Comparison of ENCODE assay signal across 16 cellular contexts in genomic region chr9:23769307-23769935, GRCh38. TPM values are rescaled to one million over a fixed set of nuclear protein-coding genes. Genes with fewer than 3 reads are reported as not detected.
DNase-seq lines count a peak whose midpoint lies in the region; ATAC-seq and TF ChIP-seq lines count a peak whose summit lies in the region.
"Had no signal": no experiment of that assay in that cellular context is flagged by ENCODE, and none has a peak within 500 bp of the region (broad histone marks: within the 10 kb centered on the region; RNA-seq: fewer than 3 reads in every experiment).

No MANE protein-coding gene starts in this region.

- H2AK5ac ChIP-seq in H9 (ENCODE audit: insufficient read length, low read length), result no peak overlapping the region

- no peak for ATAC-seq in Right ventricle myocardium inferior
- ATAC-seq: activated T-helper 17 cell treated with anti-CD3 and anti-CD28 coated beads, Interleukin-2, amount 50 U/mL, for 72 hours; stimulated activated naive CD8-positive, alpha-beta T cell treated with anti-CD3 and anti-CD28 coated beads, Interleukin-15, amount 100 ng/mL, for 72 hours had no signal

- H2BK20ac ChIP-seq in H9 (ENCODE audit: low read depth, low read length, poor library complexity, severe bottlenecking), result no peak overlapping the region

- H3K9me3 ChIP-seq in GM23248 (ENCODE audit: low read depth) (no peaks in the 10 kb centered on the region), SJSA1 (replicated peaks) (no peaks in the 10 kb centered on the region), H9 (ENCODE audit: control insufficient read depth, low read depth, low read length) (no peaks in the 10 kb centered on the region)

- peaks cover 4 to 13% (median 12%) of the 10 kb centered on the region in 3 experiments; a peak in 6 of 7 replicates for H3K36me3 Mint-ChIP-seq in H9 (ENCODE audit: insufficient read depth in 1 of 3, low read depth in 3 of 3)

- no peak overlapping the region for H3K4me2 ChIP-seq in GM23248 (ENCODE audit: unreplicated experiment)
- H3K4me2 ChIP-seq in H9 (ENCODE audit: insufficient read depth, insufficient read length, low read length), result no peak overlapping the region

- H3K4me3 ChIP-seq in GM23248, result no peak overlapping the region
- no peak overlapping the region for H3K4me3 ChIP-seq in SJSA1
- H3K4me3 ChIP-seq in skeletal muscle cell (ENCODE audit: low read depth, low read length), result no peak overlapping the region
- H3K4me3 ChIP-seq: cardiac muscle cell had no signal

- H4K8ac ChIP-seq in H9 (replicated peaks; ENCODE audit: insufficient read length, low read depth, low read length), result no peak overlapping the region

- TF ChIP-seq CTCF in H9 (conservative IDR thresholded peaks at IDR 0.05), result no peak

- no peaks in the 10 kb centered on the region for H3K23me2 ChIP-seq in H9 (ENCODE audit: insufficient read length, low read depth, low read length, poor library complexity, severe bottlenecking)

- in situ Hi-C loops in GM23248 (cut with MboI), result no loop called here

- no peak overlapping the region for H2BK5ac ChIP-seq in H9 (ENCODE audit: insufficient read length, low read length)

- H3K23ac ChIP-seq in H9 (ENCODE audit: insufficient read length, low read depth, low read length), result no peak overlapping the region

- no peaks in the 10 kb centered on the region for H3K79me1 ChIP-seq in H9 (ENCODE audit: insufficient read depth, low read depth, low read length, poor library complexity, severe bottlenecking)

- H3K27ac ChIP-seq in GM23248 (0 out of 2 replicates have a peak overlapping the region, but pooled peaks have one; percentile 18), SJSA1 (peak overlapping the region; percentile 37), H9 (ENCODE audit: insufficient read length, low read depth, low read length) (no peak overlapping the region)
- H3K27ac ChIP-seq: cardiac muscle cell had no signal

- H4K20me1 ChIP-seq in GM23248 (ENCODE audit: insufficient read depth), result no peaks in the 10 kb centered on the region
- H4K20me1 ChIP-seq in H9 (ENCODE audit: control insufficient read depth, insufficient read depth, insufficient read length), result no peaks in the 10 kb centered on the region

- no peaks in the 10 kb centered on the region for H3K27me3 Mint-ChIP-seq in H9 (ENCODE audit: low read depth)
- H3K27me3 Mint-ChIP-seq: activated T-helper 17 cell treated with anti-CD3 and anti-CD28 coated beads, Interleukin-2, amount 50 U/mL, for 72 hours; stimulated activated naive CD8-positive, alpha-beta T cell treated with anti-CD3 and anti-CD28 coated beads, Interleukin-15, amount 100 ng/mL, for 72 hours had no signal

- H3K79me2 ChIP-seq in GM23248 (ENCODE audit: insufficient read depth), result no peaks in the 10 kb centered on the region
- H3K79me2 ChIP-seq in H9 (ENCODE audit: insufficient read depth, low read length), result peaks cover 45% of the 10 kb centered on the region; the same call in 1 of the 2 replicates

- H3K4me1 Mint-ChIP-seq in H9, result peaks cover 71 to 72% of the 10 kb centered on the region in 2 experiments
- H3K4me1 Mint-ChIP-seq: activated T-helper 17 cell treated with anti-CD3 and anti-CD28 coated beads, Interleukin-2, amount 50 U/mL, for 72 hours; stimulated activated naive CD8-positive, alpha-beta T cell treated with anti-CD3 and anti-CD28 coated beads, Interleukin-15, amount 100 ng/mL, for 72 hours had no signal

- no peaks in the 10 kb centered on the region for H3K9me2 ChIP-seq in GM23248 (ENCODE audit: insufficient read depth)

- H2BK12ac ChIP-seq in H9 (ENCODE audit: insufficient read length, low read depth, low read length), result no peak overlapping the region

- no peak overlapping the region for H3K4ac ChIP-seq in H9 (ENCODE audit: low read depth, low read length)

- peak overlapping the region in 1 of 3 experiments; percentile 56; a peak in 3 of 7 replicates for H3K27ac Mint-ChIP-seq in H9
- H3K27ac Mint-ChIP-seq: activated T-helper 17 cell treated with anti-CD3 and anti-CD28 coated beads, Interleukin-2, amount 50 U/mL, for 72 hours; stimulated activated naive CD8-positive, alpha-beta T cell treated with anti-CD3 and anti-CD28 coated beads, Interleukin-15, amount 100 ng/mL, for 72 hours; T-helper 1 cell treated with Interleukin-12 subunit alpha and Interleukin-12 subunit beta and Interleukin-4 antibody, amounts not matched to agents 30 μg/mL and 1 μg/mL, for 36 hours had no signal

- H2BK15ac ChIP-seq in H9 (ENCODE audit: low read depth, low read length), result no peak overlapping the region

- no peaks in the 10 kb centered on the region for H3K9me3 Mint-ChIP-seq in H9

- intact Hi-C loops in Right ventricle myocardium inferior (cut with DNase I), result loop anchor here (10.0 kb wide), 1 partner anchor 295 kb away; no protein-coding TSS in a partner anchor

- 6% methylated on average over 7 of the region's 7 CpGs for WGBS in GM23248 (ENCODE audit: low coverage in 1 of 2, low lambda C conversion rate in 2 of 2, missing lambda C conversion rate in 2 of 2), 2 experiments
- no CpG with 5 or more reads among the region's 7 CpGs for WGBS in H9 (ENCODE audit: extremely low coverage, insufficient read length, low lambda C conversion rate)

- H3K56ac ChIP-seq in H9 (ENCODE audit: insufficient read length, low read depth, low read length), result no peak overlapping the region

- H3K36me3 ChIP-seq in GM23248 (ENCODE audit: low read depth) (no peaks in the 10 kb centered on the region), SJSA1 (no peaks in the 10 kb centered on the region)
- H3K36me3 ChIP-seq: cardiac muscle cell had no signal

- DNase-seq in GM23248, result peak; percentile 63
- peak; percentile 64 to 72 for DNase-seq in SJSA1 (ENCODE audit: low read depth in 1 of 2, low spot score in 2 of 2)
- peak; percentile 3 for DNase-seq in fibroblast of the conjunctiva (ENCODE audit: low read depth)
- peak; percentile 90 for DNase-seq in skeletal muscle cell (ENCODE audit: low read depth)
- no peak for DNase-seq in Right ventricle myocardium inferior (ENCODE audit: missing footprints)
- DNase-seq in NCI-H2107 (lab: John Stamatoyannopoulos, UW), result no peak
- no peak for DNase-seq in SW 1271 (lab: John Stamatoyannopoulos, UW)
- DNase-seq in H9, result no peak
- DNase-seq: erythroblast; GF-D8; NCI-H2081; stimulated activated naive CD8-positive, alpha-beta T cell treated with anti-CD3 and anti-CD28 coated beads, Interleukin-15, amount 100 ng/mL, for 72 hours had no signal

- no peak overlapping the region for H3K4me3 Mint-ChIP-seq in H9
- H3K4me3 Mint-ChIP-seq: activated T-helper 17 cell treated with anti-CD3 and anti-CD28 coated beads, Interleukin-2, amount 50 U/mL, for 72 hours; stimulated activated naive CD8-positive, alpha-beta T cell treated with anti-CD3 and anti-CD28 coated beads, Interleukin-15, amount 100 ng/mL, for 72 hours; T-helper 1 cell treated with Interleukin-12 subunit alpha and Interleukin-12 subunit beta and Interleukin-4 antibody, amounts not matched to agents 30 μg/mL and 1 μg/mL, for 36 hours had no signal

- no peaks in the 10 kb centered on the region for H3F3A ChIP-seq in GM23248 (ENCODE audit: insufficient read depth)

- H2AFZ ChIP-seq in GM23248 (no peak overlapping the region), H9 (ENCODE audit: low read length) (no peak overlapping the region)

- no peak overlapping the region for H3T11ph ChIP-seq in H9 (ENCODE audit: low read length)

- no peaks in the 10 kb centered on the region for H3K27me3 ChIP-seq in GM23248 (replicated peaks; ENCODE audit: insufficient read depth)
- H3K27me3 ChIP-seq in SJSA1 (replicated peaks), result no peaks in the 10 kb centered on the region
- no peaks in the 10 kb centered on the region for H3K27me3 ChIP-seq in H9 (ENCODE audit: insufficient read depth, low read length)
- H3K27me3 ChIP-seq: cardiac muscle cell had no signal

- H3K9ac ChIP-seq in GM23248 (no peak overlapping the region), H9 (ENCODE audit: extremely low read depth, insufficient read length, low read length) (no peak overlapping the region)

- no peak overlapping the region for H4K5ac ChIP-seq in H9 (ENCODE audit: insufficient read length, low read depth, low read length)

- no peak overlapping the region for H4K91ac ChIP-seq in H9 (ENCODE audit: insufficient read length, low read depth, low read length)

- H2BK120ac ChIP-seq in H9 (ENCODE audit: low read depth, low read length, poor library complexity, severe bottlenecking), result no peak overlapping the region

- no peaks in the 10 kb centered on the region; the same call in 1 of the 2 replicates for H3K4me1 ChIP-seq in GM23248 (ENCODE audit: insufficient read depth)
- peaks cover 15% of the 10 kb centered on the region for H3K4me1 ChIP-seq in SJSA1 (replicated peaks)
- H3K4me1 ChIP-seq in H9 (ENCODE audit: insufficient read depth, low read length), result peaks cover 19% of the 10 kb centered on the region

- no peak overlapping the region for H3K18ac ChIP-seq in H9 (ENCODE audit: insufficient read length, low read depth, low read length)

- H3K14ac ChIP-seq in H9 (ENCODE audit: insufficient read depth, low read length), result no peak overlapping the region

RNA-seq across cellular contexts. Expression of gene ELAVL2, which starts 56.6 kb away (rescaled TPM):
- total RNA-seq in GM23248 (2014; rRNA removed; shearing (Covaris generic)), result not detected in 2 replicates
- polyA plus RNA-seq in GM23248 (2016; fragmentation: Nextera tagmentation; extraction: Ambion mirVana), result 0.08 TPM in 1 of 2 replicates, not detected in the other
- total RNA-seq in SJSA1 (2014; rRNA removed; shearing (Covaris generic)), result 0.08 TPM in 1 of 2 replicates, not detected in the other
- total RNA-seq in Right ventricle myocardium inferior (not detected), H9 (2021) (16.8 and 19.9 TPM in 2 replicates)
- total RNA-seq: activated T-helper 17 cell treated with anti-CD3 and anti-CD28 coated beads, Interleukin-2, amount 50 U/mL, for 72 hours; mononuclear cell had no signal

Comparison
In these comparisons a context has a peak if more than half of its experiments do, and no peak if none do; other contexts are left out.
1. DNase-seq: peak in GM23248 (single experiment), SJSA1 (2 of 2), fibroblast of the conjunctiva (single experiment) and skeletal muscle cell (single experiment); none in Right ventricle myocardium inferior (single experiment), NCI-H2107 (single experiment), SW 1271 (0 of 2) and H9 (single experiment).
2. RNA of gene ELAVL2, which starts 56.6 kb away (total RNA-seq): 16.8 to 19.9 TPM in H9; 0.08 TPM in SJSA1, not detected in GM23248 and not detected in Right ventricle myocardium inferior (single experiment); every median in the first group is over 10 times any median in the second.